In the genomic region with DNA sequence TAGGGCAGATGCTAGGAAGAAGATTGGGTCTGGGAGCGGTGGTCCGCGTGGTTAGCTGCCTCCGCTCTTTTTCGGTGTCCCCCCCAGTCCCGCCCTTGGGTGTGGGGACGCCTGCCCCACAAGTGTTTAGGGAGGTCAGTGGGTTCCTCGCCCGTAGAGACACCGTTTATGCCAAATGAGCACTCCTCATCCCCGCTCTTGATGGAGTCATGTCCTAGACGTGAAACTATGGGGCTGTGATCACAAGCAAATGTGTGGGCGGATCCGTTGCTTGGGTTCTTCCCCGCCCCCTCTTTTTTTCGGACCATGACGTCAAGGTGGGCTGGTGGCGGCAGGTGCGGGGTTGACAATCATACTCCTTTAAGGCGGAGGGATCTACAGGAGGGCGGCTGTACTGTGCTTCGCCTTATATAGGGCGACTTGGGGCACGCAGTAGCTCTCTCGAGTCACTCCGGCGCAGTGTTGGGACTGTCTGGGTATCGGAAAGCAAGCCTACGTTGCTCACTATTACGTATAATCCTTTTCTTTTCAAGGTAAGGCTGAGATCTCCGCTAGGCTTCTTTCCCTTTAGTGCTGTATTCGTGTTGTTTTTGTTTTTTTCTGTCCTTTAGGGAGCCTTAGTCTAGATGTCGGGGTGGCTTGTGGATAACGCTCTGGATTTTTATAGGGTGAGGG, we compare ENCODE assay signal across 8 cellular contexts. TPM values are rescaled to one million over a fixed set of nuclear protein-coding genes. Genes with fewer than 3 reads are reported as not detected.
A peak's percentile ranks its signal among the peaks of the same experiment; 100 is the strongest.
DNase-seq lines count a peak whose midpoint lies in the region; ATAC-seq and TF ChIP-seq lines count a peak whose summit lies in the region.

A gene (plus strand): TSS at position 439 of the 675 bp plus-strand sequence. CDS start 1,529 bp downstream, outside the sequence.

- peak within 1 kb of the TSS; percentile 76 for H3K4me3 ChIP-seq in epithelial cell of proximal tubule (ENCODE audit: low read depth, low read length)
- peak within 1 kb of the TSS; percentile 84 to 100 for H3K4me3 ChIP-seq in mucosa of rectum (ENCODE audit: low read length in 2 of 2)

- H3K36me3 ChIP-seq in mucosa of rectum (ENCODE audit: control insufficient read depth in 2 of 2, insufficient read depth in 2 of 2, low read length in 2 of 2) = peaks cover 29 to 31% of the 10 kb centered on the region in 2 donors

- peak within 1 kb of the TSS; percentile 83 to 100 for H3K9ac ChIP-seq in mucosa of rectum (ENCODE audit: low read depth in 1 of 2, low read length in 2 of 2)

- peak; percentile 61 for ATAC-seq in GM21576 (IDR thresholded peaks at IDR 0.05; ENCODE audit: unreplicated experiment)

- H3K4me3 Mint-ChIP-seq in IgD-negative memory B cell = peak within 1 kb of the TSS; percentile 95 to 100 (median 99)

- peak within 1 kb of the TSS; percentile 96 to 97 for H3K27ac ChIP-seq in mucosa of rectum (ENCODE audit: low read depth in 2 of 2, low read length in 2 of 2)

- H3K36me3 Mint-ChIP-seq in IgD-negative memory B cell = peaks cover 7% of the 10 kb centered on the region

- H3K27ac Mint-ChIP-seq in IgD-negative memory B cell = peak within 1 kb of the TSS; percentile 98 to 100 (median 99)

- H3K27me3 ChIP-seq in mucosa of rectum (ENCODE audit: control insufficient read depth in 2 of 2, insufficient read depth in 2 of 2, low read length in 2 of 2) = no peaks in the 10 kb centered on the region

- H3K9me3 Mint-ChIP-seq in IgD-negative memory B cell = no peaks in the 10 kb centered on the region

- no peaks in the 10 kb centered on the region for H3K9me3 ChIP-seq in mucosa of rectum (ENCODE audit: control insufficient read depth in 2 of 2, low read length in 2 of 2)

- no peak for TF ChIP-seq CTCF in epithelial cell of proximal tubule (conservative IDR thresholded peaks at IDR 0.05; ENCODE audit: low read depth, low read length)

- H3K4me1 Mint-ChIP-seq in IgD-negative memory B cell = peaks cover 22 to 32% (median 24%) of the 10 kb centered on the region in 3 donors

- H3K4me1 ChIP-seq in mucosa of rectum (ENCODE audit: control insufficient read depth in 2 of 2, insufficient read depth in 2 of 2, low read length in 2 of 2) = peaks cover 7 to 15% of the 10 kb centered on the region in 2 donors

- DNase-seq in DMS153 treated with DMSO at 0.1 percent for 48 hours (lab: John Stamatoyannopoulos, UW; ENCODE audit: unreplicated experiment) (peak; percentile 84), OCI-M1 (lab: John Stamatoyannopoulos, UW) (peak; percentile 99), activated T-cell treated with anti-CD3 and anti-CD28 coated beads for 48 hours (ENCODE audit: low read depth) (peak; percentile 93), epithelial cell of proximal tubule (ENCODE audit: low read depth) (peak; percentile 93)
- peak; percentile 96 for DNase-seq in stimulated activated CD8-positive, alpha-beta memory T cell treated with anti-CD3 and anti-CD28 coated beads, Interleukin-4, amount 100 ng/mL, for 4 hours (ENCODE audit: low read depth in 2 of 2, low spot score in 1 of 2)

- H3K27me3 Mint-ChIP-seq in IgD-negative memory B cell = peaks cover 4% of the 10 kb centered on the region

RNA-seq across cellular contexts. Expression of the gene that starts here (rescaled TPM):
- 435 TPM for polyA plus RNA-seq in IgD-negative memory B cell
- total RNA-seq in epithelial cell of proximal tubule = 1,541 and 1,680 TPM in 2 replicates

Comparison
In these comparisons a context has a peak if more than half of its experiments do, and no peak if none do; other contexts are left out.
1. Peak in every context shown above with its lines: DNase-seq, ATAC-seq, H3K4me3 ChIP-seq and H3K27ac ChIP-seq.